In genomic region chr7:106504207-106504606, GRCh38 we compare ENCODE assay signal across 2 cellular contexts.
A peak's percentile ranks its signal among the peaks of the same experiment; 100 is the strongest.
TF ChIP-seq lines count a peak whose summit lies in the region.

No MANE protein-coding gene starts in this region.

TF ChIP-seq in liver, 16 proteins besides CTCF, POLR2A, EP300 and RAD21:
- no peak for TF ChIP-seq EGR1 (IDR thresholded peaks at IDR 0.05; ENCODE audit: low read depth in 2 of 2)
- peak; percentile 75 to 76 for TF ChIP-seq RXRA (IDR thresholded peaks at IDR 0.05)
- peak; percentile 47 for TF ChIP-seq MAX (IDR thresholded peaks at IDR 0.05)
- no peak for TF ChIP-seq FOXA2 (IDR thresholded peaks at IDR 0.05)
- TF ChIP-seq HNF4A (conservative IDR thresholded peaks at IDR 0.05): peak; percentile 74 to 82
- peak; percentile 57 for TF ChIP-seq SP1 (IDR thresholded peaks at IDR 0.05)
- TF ChIP-seq TAF1 (conservative IDR thresholded peaks at IDR 0.05): peak; percentile 46
- no peak for TF ChIP-seq FOXA1 (IDR thresholded peaks at IDR 0.05)
- TF ChIP-seq GABPA (IDR thresholded peaks at IDR 0.05 in 1 of 2, conservative IDR thresholded peaks at IDR 0.05 in 1 of 2): no peak
- TF ChIP-seq ATF3 (IDR thresholded peaks at IDR 0.05): peak; percentile 92
- TF ChIP-seq NR2F2 (IDR thresholded peaks at IDR 0.05): no peak
- TF ChIP-seq ZBTB33 (IDR thresholded peaks at IDR 0.05): no peak
- peak; percentile 29 for TF ChIP-seq HNF4G (IDR thresholded peaks at IDR 0.05)
- TF ChIP-seq JUND (IDR thresholded peaks at IDR 0.05): peak in 1 of 2 donors; percentile 61
- peak; percentile 30 for TF ChIP-seq REST (IDR thresholded peaks at IDR 0.05)
- peak; percentile 29 for TF ChIP-seq YY1 (IDR thresholded peaks at IDR 0.05)

TF ChIP-seq in HepG2, 621 proteins besides CTCF, POLR2A, EP300 and RAD21:
- TF ChIP-seq KLF9 (CRISPR knock-in tag; IDR thresholded peaks at IDR 0.05; ENCODE audit: low read depth) (no peak), ZNF383 (CRISPR knock-in tag; IDR thresholded peaks at IDR 0.05; ENCODE audit: borderline replicate concordance) (no peak), CHD2 (IDR thresholded peaks at IDR 0.05; ENCODE audit: low read depth, low read length) (no peak), XRCC5 (optimal IDR thresholded peaks at IDR 0.05; ENCODE audit: low read length) (no peak), ZFP1 (CRISPR knock-in tag; IDR thresholded peaks at IDR 0.05) (no peak), NFIB (CRISPR knock-in tag; IDR thresholded peaks at IDR 0.05; ENCODE audit: borderline replicate concordance) (no peak), GRHL1 (CRISPR knock-in tag; conservative IDR thresholded peaks at IDR 0.05) (no peak), ZNF34 (CRISPR knock-in tag; IDR thresholded peaks at IDR 0.05; ENCODE audit: borderline replicate concordance) (no peak), ZNF484 (CRISPR knock-in tag; IDR thresholded peaks at IDR 0.05; ENCODE audit: borderline replicate concordance, low read depth) (no peak), MIXL1 (CRISPR knock-in tag; IDR thresholded peaks at IDR 0.05) (no peak), ZFAT (CRISPR knock-in tag; conservative IDR thresholded peaks at IDR 0.05) (no peak), MLLT10 (CRISPR knock-in tag; IDR thresholded peaks at IDR 0.05) (no peak), ERF (CRISPR knock-in tag; IDR thresholded peaks at IDR 0.05) (no peak), THRA (CRISPR knock-in tag; IDR thresholded peaks at IDR 0.05; ENCODE audit: borderline replicate concordance) (no peak), ZNF256 (CRISPR knock-in tag; conservative IDR thresholded peaks at IDR 0.05) (no peak)
